ENCODE assay signal across 15 cellular contexts in genomic region chr3:39234041-39234440, GRCh38. TPM values are rescaled to one million over a fixed set of nuclear protein-coding genes. Genes with fewer than 3 reads are reported as not detected.
"Had no signal": no experiment of that assay in that cellular context is flagged by ENCODE, and none has a peak within 500 bp of the region (broad histone marks: within the 10 kb centered on the region; RNA-seq: fewer than 3 reads in every experiment).

No MANE protein-coding gene starts in this region.

- H3K4me1 ChIP-seq: thyroid gland had no signal

- H3K36me3 Mint-ChIP-seq: activated naive CD8-positive, alpha-beta T cell treated with anti-CD3 and anti-CD28 coated beads, Interleukin-2, amount 10 ng/mL, durations not matched to agents 7 days and 5 days had no signal

- H3K4me3 ChIP-seq: left ventricle myocardium inferior, thyroid gland had no signal

- H3K27ac ChIP-seq: thyroid gland had no signal

- H3K9me3 ChIP-seq: left ventricle myocardium inferior, thyroid gland had no signal

- H3K36me3 ChIP-seq: left ventricle myocardium inferior, thyroid gland had no signal

- H3K4me1 Mint-ChIP-seq: neural crest cell had no signal

- H3K4me3 Mint-ChIP-seq: activated naive CD8-positive, alpha-beta T cell treated with anti-CD3 and anti-CD28 coated beads, Interleukin-2, amount 10 ng/mL, durations not matched to agents 7 days and 5 days; neural crest cell had no signal

- H3K27me3 ChIP-seq: thyroid gland had no signal

- DNase-seq: activated B cell treated with CpG ODN at 0.5 μM for 24 hours; activated naive CD4-positive, alpha-beta T cell treated with Interleukin-2 at 50 U/mL for 16 hours; activated naive CD8-positive, alpha-beta T cell treated with anti-CD3 and anti-CD28 coated beads, Interleukin-2, amount 10 ng/mL, durations not matched to agents 7 days and 5 days; amygdala; left ventricle myocardium inferior; mammary epithelial cell; midbrain; T-helper 9 cell; thyroid gland had no signal

- H3K9me3 Mint-ChIP-seq: activated B cell treated with CpG ODN at 0.5 μM for 24 hours; activated naive CD8-positive, alpha-beta T cell treated with anti-CD3 and anti-CD28 coated beads, Interleukin-2, amount 10 ng/mL, durations not matched to agents 7 days and 5 days; activated T-helper 2 cell treated with anti-CD3 and anti-CD28 coated beads, Interferon-gamma antibody, Interleukin-2, Interleukin-4, amounts not matched to agents 10 μg/mL and 5 μg/mL and 100 μg/mL, durations not matched to agents 14 hours and 24 hours and 36 hours had no signal

RNA-seq across cellular contexts. Expression of gene XIRP1, which starts 41.6 kb away (rescaled TPM):
- total RNA-seq: activated naive CD8-positive, alpha-beta T cell treated with anti-CD3 and anti-CD28 coated beads, Interleukin-2, amount 10 ng/mL, durations not matched to agents 7 days and 5 days; frontal cortex; mammary epithelial cell; neural crest cell; subcutaneous adipose tissue; thyroid gland had no signal

RNA-seq across cellular contexts. Expression of gene CX3CR1, which starts 45.8 kb away (rescaled TPM):
- total RNA-seq: epithelial cell of proximal tubule, kidney epithelial cell, mammary epithelial cell had no signal
